Comparison of ENCODE assay signal across 8 cellular contexts in the genomic region with DNA sequence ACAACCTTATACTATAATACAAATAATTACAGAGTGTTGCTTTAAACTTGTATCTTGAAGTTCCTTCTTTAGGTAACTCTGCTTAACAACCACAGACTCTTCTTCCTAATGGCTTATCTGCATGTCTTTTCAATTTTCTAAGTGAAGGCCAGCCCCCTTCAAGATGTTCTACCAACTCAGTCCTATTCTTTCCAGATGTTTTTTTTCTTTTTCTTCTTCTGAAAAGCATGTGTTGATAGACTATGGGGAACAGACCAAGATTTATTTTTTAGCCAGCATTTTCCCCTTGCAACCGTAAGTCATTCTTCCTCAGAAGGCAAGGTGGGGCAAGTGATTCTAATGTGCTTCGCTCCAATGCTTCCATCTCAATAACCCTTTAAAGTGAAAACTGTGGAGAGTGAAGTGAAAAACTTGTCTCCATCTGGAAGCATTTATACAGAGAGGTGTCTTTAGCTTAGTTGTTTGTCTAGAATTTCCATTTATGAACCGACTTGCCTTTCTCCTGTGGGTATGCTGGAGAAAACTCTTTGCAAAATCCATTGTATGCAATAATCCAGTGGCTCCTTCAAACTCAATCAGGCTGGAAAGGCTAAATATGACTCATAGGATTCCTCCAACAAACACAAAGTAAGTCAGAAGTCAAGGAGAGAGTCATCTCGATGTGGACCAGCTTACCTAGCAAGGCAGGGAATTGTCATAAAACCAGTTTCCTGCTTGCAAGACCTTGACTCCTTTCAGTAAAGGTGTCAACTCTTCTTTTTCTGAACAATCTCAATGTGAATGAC.
DNase-seq lines count a peak whose midpoint lies in the region; ATAC-seq, FAIRE-seq and TF ChIP-seq lines count a peak whose summit lies in the region.

No MANE protein-coding gene starts in this region.

- peak; percentile 71 for ATAC-seq in SK-N-SH treated with all-trans-retinoic acid at 6 μM for 48 hours
- no peak for ATAC-seq in GM21447 (IDR thresholded peaks at IDR 0.05; ENCODE audit: unreplicated experiment)

- no peak overlapping the region for H3K4me3 ChIP-seq in skeletal muscle cell (ENCODE audit: low read depth, low read length)

- no peak for DNase-seq in GM19239 (ENCODE audit: insufficient read length, low spot score)
- DNase-seq in fibroblast of peridontal ligament (ENCODE audit: extremely low read depth) = peak; percentile 86
- peak; percentile 56 for DNase-seq in skeletal muscle cell (ENCODE audit: low read depth)
- DNase-seq in activated CD4-positive, CD25-positive, alpha-beta regulatory T cell (lab: John Stamatoyannopoulos, UW) = no peak
- DNase-seq in mucosa of gallbladder (ENCODE audit: low spot score) = no peak
- no peak for DNase-seq in NCI-H146 (lab: John Stamatoyannopoulos, UW)

- peak; percentile 54 for FAIRE-seq in GM19239 (lab: Jason Lieb, UNC)

TF ChIP-seq in SK-N-SH treated with all-trans-retinoic acid at 6 μM for 48 hours, 23 proteins besides CTCF, POLR2A, EP300 and RAD21:
- TF ChIP-seq ZNF565 (CRISPR knock-in tag; conservative IDR thresholded peaks at IDR 0.05; ENCODE audit: low read depth) (no peak), ZC3H10 (CRISPR knock-in tag; IDR thresholded peaks at IDR 0.05) (no peak), ZNF8 (CRISPR knock-in tag; IDR thresholded peaks at IDR 0.05) (no peak), GLIS3 (CRISPR knock-in tag; IDR thresholded peaks at IDR 0.05) (no peak), RARB (CRISPR knock-in tag; IDR thresholded peaks at IDR 0.05) (no peak)

Comparison
In these comparisons a context has a peak if more than half of its experiments do, and no peak if none do; other contexts are left out.
1. DNase-seq: peak in fibroblast of peridontal ligament (single experiment) and skeletal muscle cell (single experiment); none in GM19239 (single experiment), activated CD4-positive, CD25-positive, alpha-beta regulatory T cell (0 of 4), mucosa of gallbladder (single experiment) and NCI-H146 (single experiment).